ENCODE assay signal across 9 cellular contexts in the genomic region with DNA sequence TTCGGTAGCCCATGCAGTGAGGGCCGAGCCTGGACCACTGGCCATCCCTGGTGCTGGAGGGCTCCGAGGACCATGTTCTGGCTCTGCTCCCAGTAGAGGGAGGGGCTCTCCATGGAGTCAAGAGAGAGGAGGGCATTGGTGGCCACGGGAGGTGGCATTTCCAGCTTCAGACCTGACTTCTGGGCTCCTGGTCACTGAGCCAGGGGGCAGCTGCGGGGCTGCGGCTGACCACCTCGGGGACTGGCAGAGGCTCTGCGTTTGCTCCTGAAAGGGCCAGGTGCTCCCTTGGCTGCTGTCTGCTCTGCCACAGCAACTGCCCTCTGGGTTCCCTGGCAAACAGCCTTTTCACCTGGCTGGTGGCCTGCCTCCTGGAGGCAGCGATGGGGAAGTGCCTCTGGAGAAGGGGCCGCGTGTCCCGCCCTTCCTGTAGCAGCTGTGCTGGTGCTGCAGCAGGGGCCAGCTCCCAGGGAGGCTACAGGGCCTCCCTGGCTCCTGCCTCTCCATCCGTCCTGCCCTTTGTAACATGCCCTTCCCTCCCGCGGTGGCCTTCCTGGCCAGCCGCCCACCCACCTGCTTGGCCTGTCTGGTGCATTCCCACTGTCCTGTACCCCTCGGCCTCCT.
A peak's percentile ranks its signal among the peaks of the same experiment; 100 is the strongest.
DNase-seq lines count a peak whose midpoint lies in the region; ATAC-seq and TF ChIP-seq lines count a peak whose summit lies in the region.
"Had no signal": no experiment of that assay in that cellular context is flagged by ENCODE, and none has a peak within 500 bp of the region (broad histone marks: within the 10 kb centered on the region; RNA-seq: fewer than 3 reads in every experiment).

No MANE protein-coding gene starts in this region.

- no peak overlapping the region for H3K4me3 Mint-ChIP-seq in Calu3 (ENCODE audit: low read depth, unreplicated experiment)
- no peak overlapping the region for H3K4me3 Mint-ChIP-seq in activated CD8-positive, alpha-beta T cell treated with anti-CD3 and anti-CD28 coated beads, Interleukin-2, amount 10 ng/mL, durations not matched to agents 7 days and 5 days

- no peaks in the 10 kb centered on the region for H3K9me3 ChIP-seq in HUES6 (ENCODE audit: control insufficient read depth, insufficient read depth, low read depth, low read length)
- H3K9me3 ChIP-seq: ascending aorta had no signal

- peaks cover 42% of the 10 kb centered on the region for H3K27me3 Mint-ChIP-seq in Calu3 (ENCODE audit: unreplicated experiment)
- peaks cover 30% of the 10 kb centered on the region for H3K27me3 Mint-ChIP-seq in activated CD8-positive, alpha-beta T cell treated with anti-CD3 and anti-CD28 coated beads, Interleukin-2, amount 10 ng/mL, durations not matched to agents 7 days and 5 days (ENCODE audit: low read depth)

- CTCF ChIA-PET in Calu3 (lab: Charles Lee): no interaction called here
- CTCF ChIA-PET in activated CD8-positive, alpha-beta T cell treated with anti-CD3 and anti-CD28 coated beads, Interleukin-2, amount 10 ng/mL, durations not matched to agents 7 days and 5 days (lab: Charles Lee): interaction anchor here (1.2 kb wide), 1 partner anchor 349 kb away, joined by 3 read pairs; no protein-coding TSS in a partner anchor

- no peaks in the 10 kb centered on the region for H3K9me3 Mint-ChIP-seq in Calu3 (ENCODE audit: low read depth, unreplicated experiment)
- H3K9me3 Mint-ChIP-seq in activated CD8-positive, alpha-beta T cell treated with anti-CD3 and anti-CD28 coated beads, Interleukin-2, amount 10 ng/mL, durations not matched to agents 7 days and 5 days (ENCODE audit: insufficient read depth): no peaks in the 10 kb centered on the region

- peaks cover 44% of the 10 kb centered on the region for H3K27me3 ChIP-seq in HUES6 (ENCODE audit: control insufficient read depth, insufficient read depth, low read length)
- H3K27me3 ChIP-seq: ascending aorta had no signal

- 0 out of 2 replicates have a peak, but pooled peaks cover 5% of the 10 kb centered on the region for H3K4me1 ChIP-seq in HUES6 (ENCODE audit: control insufficient read depth, insufficient read depth, low read length)
- H3K4me1 ChIP-seq: ascending aorta had no signal

- H3K36me3 Mint-ChIP-seq in Calu3 (ENCODE audit: insufficient read depth, unreplicated experiment): no peaks in the 10 kb centered on the region
- H3K36me3 Mint-ChIP-seq in activated CD8-positive, alpha-beta T cell treated with anti-CD3 and anti-CD28 coated beads, Interleukin-2, amount 10 ng/mL, durations not matched to agents 7 days and 5 days (ENCODE audit: low read depth): no peaks in the 10 kb centered on the region

- peak; percentile 34 for TF ChIP-seq CTCF in Calu3 (IDR thresholded peaks at IDR 0.05; ENCODE audit: unreplicated experiment)

- POLR2A ChIA-PET in activated CD8-positive, alpha-beta T cell treated with anti-CD3 and anti-CD28 coated beads, Interleukin-2, amount 10 ng/mL, durations not matched to agents 7 days and 5 days (lab: Charles Lee): no interaction called here

- H3K27ac Mint-ChIP-seq in Calu3 (ENCODE audit: unreplicated experiment): no peak overlapping the region
- no peak overlapping the region for H3K27ac Mint-ChIP-seq in activated CD8-positive, alpha-beta T cell treated with anti-CD3 and anti-CD28 coated beads, Interleukin-2, amount 10 ng/mL, durations not matched to agents 7 days and 5 days

- no peaks in the 10 kb centered on the region for H3K4me1 Mint-ChIP-seq in Calu3 (ENCODE audit: low read depth, unreplicated experiment)
- H3K4me1 Mint-ChIP-seq in activated CD8-positive, alpha-beta T cell treated with anti-CD3 and anti-CD28 coated beads, Interleukin-2, amount 10 ng/mL, durations not matched to agents 7 days and 5 days (ENCODE audit: low read depth): no peaks in the 10 kb centered on the region

- peak overlapping the region; percentile 60; the same call in 1 of the 2 replicates for H3K4me3 ChIP-seq in HUES6 (ENCODE audit: low read depth, low read length)
- H3K4me3 ChIP-seq: ascending aorta had no signal

- no peak for ATAC-seq in activated CD8-positive, alpha-beta T cell treated with anti-CD3 and anti-CD28 coated beads, Interleukin-2, amount 10 ng/mL, durations not matched to agents 7 days and 5 days
- ATAC-seq in left lobe of liver: peak; percentile 68

- intact Hi-C loops in Calu3 (cut with micrococcal nuclease; ENCODE audit: unreplicated experiment): no loop called here

- DNase-seq in Calu3 (peak; percentile 24), left lobe of liver (ENCODE audit: low spot score) (peak; percentile 45), mucosa of gallbladder (ENCODE audit: low spot score) (no peak), T1000 (lab: John Stamatoyannopoulos, UW) (no peak), anterior cingulate cortex (lab: John Stamatoyannopoulos, UW) (no peak)
- peak; percentile 22 for DNase-seq in activated CD8-positive, alpha-beta T cell treated with anti-CD3 and anti-CD28 coated beads, Interleukin-2, amount 10 ng/mL, durations not matched to agents 7 days and 5 days
- no peak for DNase-seq in stimulated activated CD4-positive, alpha-beta T cell treated with anti-CD3 and anti-CD28 coated beads, Interleukin-4, amount 100 ng/mL, for 24 hours

- H3K27ac ChIP-seq in HUES6 (ENCODE audit: low read depth, low read length): no peak overlapping the region
- H3K27ac ChIP-seq: ascending aorta had no signal

- H3K36me3 ChIP-seq in HUES6 (ENCODE audit: control insufficient read depth, insufficient read depth, low read length): peaks cover 13% of the 10 kb centered on the region
- H3K36me3 ChIP-seq: ascending aorta had no signal

- no TSS peak for BruUV-seq in Calu3 (replicated peaks; lab: Mats Ljungman, UMichigan)

- H3K9ac ChIP-seq in HUES6 (ENCODE audit: low read length): no peak overlapping the region

Comparison
In these comparisons a context has a peak if more than half of its experiments do, and no peak if none do; other contexts are left out.
1. DNase-seq: peak in Calu3 (single experiment), activated CD8-positive, alpha-beta T cell treated with anti-CD3 and anti-CD28 coated beads, Interleukin-2, amount 10 ng/mL, durations not matched to agents 7 days and 5 days (single experiment) and left lobe of liver (single experiment); none in mucosa of gallbladder (single experiment), stimulated activated CD4-positive, alpha-beta T cell treated with anti-CD3 and anti-CD28 coated beads, Interleukin-4, amount 100 ng/mL, for 24 hours (single experiment), T1000 (single experiment) and anterior cingulate cortex (0 of 58).